ENCODE assay signal across 5 cellular contexts in genomic region chr9:33386641-33386996, GRCh38. TPM values are rescaled to one million over a fixed set of nuclear protein-coding genes. Genes with fewer than 3 reads are reported as not detected.
"Had no signal": no experiment of that assay in that cellular context is flagged by ENCODE, and none has a peak within 500 bp of the region (broad histone marks: within the 10 kb centered on the region; RNA-seq: fewer than 3 reads in every experiment).

No MANE protein-coding gene starts in this region.

RNA-seq across cellular contexts. Expression of gene AQP7, which starts 15.7 kb away (rescaled TPM):
- total RNA-seq: LHCN-M2, MCF 10A, NCI-H460, RPMI7951, SK-MEL-5 had no signal
